Comparison of ENCODE assay signal across 1 cellular context in the genomic region with DNA sequence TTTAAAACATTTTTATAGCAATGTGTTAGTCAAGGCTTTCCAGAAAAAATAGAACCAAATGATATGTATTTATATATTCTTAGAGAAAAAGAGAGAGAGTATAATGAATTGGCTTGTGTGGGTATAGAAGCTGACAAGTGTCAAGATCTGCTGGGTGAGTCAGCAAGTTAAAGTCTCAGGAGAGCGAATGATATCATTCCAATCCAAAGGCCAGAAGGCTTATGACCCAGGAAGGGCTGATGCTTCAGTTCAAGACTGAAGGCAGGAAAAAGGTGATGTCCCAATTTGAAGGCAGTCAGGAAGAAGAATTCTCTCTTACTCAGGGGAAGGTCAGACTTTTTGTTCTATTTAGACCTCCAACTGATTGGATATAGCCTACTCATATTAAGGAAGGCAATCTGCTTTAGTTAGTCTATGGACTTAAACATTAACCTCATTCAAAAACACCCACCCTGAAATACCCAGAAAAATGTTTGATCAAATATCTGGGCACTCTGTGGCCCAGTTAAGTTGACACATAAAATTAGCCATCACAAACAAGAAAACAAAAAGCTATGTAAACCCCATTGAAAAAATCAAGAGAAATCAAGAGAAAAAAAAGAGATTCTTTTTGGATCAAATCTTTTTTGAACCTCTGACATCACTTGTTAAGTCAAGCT.
TF ChIP-seq lines count a peak whose summit lies in the region.

No MANE protein-coding gene starts in this region.

TF ChIP-seq in GM12878, 131 proteins besides CTCF, POLR2A, EP300 and RAD21 (continued from another document):
- TF ChIP-seq, protein P1, sequence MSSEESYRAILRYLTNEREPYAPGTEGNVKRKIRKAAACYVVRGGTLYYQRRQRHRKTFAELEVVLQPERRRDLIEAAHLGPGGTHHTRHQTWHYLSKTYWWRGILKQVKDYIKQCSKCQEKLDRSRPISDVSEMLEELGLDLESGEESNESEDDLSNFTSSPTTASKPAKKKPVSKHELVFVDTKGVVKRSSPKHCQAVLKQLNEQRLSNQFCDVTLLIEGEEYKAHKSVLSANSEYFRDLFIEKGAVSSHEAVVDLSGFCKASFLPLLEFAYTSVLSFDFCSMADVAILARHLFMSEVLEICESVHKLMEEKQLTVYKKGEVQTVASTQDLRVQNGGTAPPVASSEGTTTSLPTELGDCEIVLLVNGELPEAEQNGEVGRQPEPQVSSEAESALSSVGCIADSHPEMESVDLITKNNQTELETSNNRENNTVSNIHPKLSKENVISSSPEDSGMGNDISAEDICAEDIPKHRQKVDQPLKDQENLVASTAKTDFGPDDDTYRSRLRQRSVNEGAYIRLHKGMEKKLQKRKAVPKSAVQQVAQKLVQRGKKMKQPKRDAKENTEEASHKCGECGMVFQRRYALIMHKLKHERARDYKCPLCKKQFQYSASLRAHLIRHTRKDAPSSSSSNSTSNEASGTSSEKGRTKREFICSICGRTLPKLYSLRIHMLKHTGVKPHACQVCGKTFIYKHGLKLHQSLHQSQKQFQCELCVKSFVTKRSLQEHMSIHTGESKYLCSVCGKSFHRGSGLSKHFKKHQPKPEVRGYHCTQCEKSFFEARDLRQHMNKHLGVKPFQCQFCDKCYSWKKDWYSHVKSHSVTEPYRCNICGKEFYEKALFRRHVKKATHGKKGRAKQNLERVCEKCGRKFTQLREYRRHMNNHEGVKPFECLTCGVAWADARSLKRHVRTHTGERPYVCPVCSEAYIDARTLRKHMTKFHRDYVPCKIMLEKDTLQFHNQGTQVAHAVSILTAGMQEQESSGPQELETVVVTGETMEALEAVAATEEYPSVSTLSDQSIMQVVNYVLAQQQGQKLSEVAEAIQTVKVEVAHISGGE (CRISPR knock-in tag; IDR thresholded peaks at IDR 0.05) = no peak
- TF ChIP-seq TBL1XR1 (IDR thresholded peaks at IDR 0.05; ENCODE audit: low read depth, low read length) (no peak), ZNF622 (IDR thresholded peaks at IDR 0.05) (no peak), JUNB (IDR thresholded peaks at IDR 0.05) (no peak)
